ENCODE assay signal across 12 cellular contexts in the genomic region with DNA sequence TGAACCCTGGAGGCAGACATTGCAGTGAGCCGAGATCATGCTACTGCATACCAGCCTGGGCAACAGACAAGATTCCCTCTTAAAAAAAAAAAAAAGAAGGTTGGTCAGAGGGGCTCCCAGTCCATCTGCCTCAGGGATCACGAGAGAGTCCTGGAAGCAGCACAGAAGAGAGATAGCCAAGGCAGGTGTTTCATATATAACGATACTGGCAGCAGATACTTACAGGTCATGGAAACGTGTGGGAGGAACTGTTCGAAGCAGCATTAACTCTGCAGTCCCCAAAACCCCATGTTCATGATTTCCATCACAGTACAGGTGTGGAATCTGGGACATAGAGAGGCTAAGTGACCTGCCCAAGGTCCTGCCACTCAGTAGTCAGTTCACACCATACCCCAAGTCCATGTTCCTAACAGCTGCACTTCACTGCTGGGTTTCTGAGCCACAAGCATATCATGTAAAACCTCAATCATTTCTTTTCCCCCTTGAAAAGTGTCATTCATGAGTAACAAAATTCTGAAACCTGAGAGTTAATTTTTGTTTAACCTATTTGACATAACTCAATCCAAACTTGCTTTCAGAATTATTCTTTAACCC. TPM values are rescaled to one million over a fixed set of nuclear protein-coding genes. Genes with fewer than 3 reads are reported as not detected.
DNase-seq lines count a peak whose midpoint lies in the region; ATAC-seq and TF ChIP-seq lines count a peak whose summit lies in the region.
"Had no signal": no experiment of that assay in that cellular context is flagged by ENCODE, and none has a peak within 500 bp of the region (broad histone marks: within the 10 kb centered on the region; RNA-seq: fewer than 3 reads in every experiment).

No MANE protein-coding gene starts in this region.

- no peak for DNase-seq in activated CD4-positive, alpha-beta memory T cell treated with anti-CD3 and anti-CD28 coated beads for 36 hours
- DNase-seq in activated CD4-positive, alpha-beta memory T cell treated with anti-CD3 and anti-CD28 coated beads, Interleukin-2, amount 10 ng/mL, durations not matched to agents 7 days and 5 days = no peak
- no peak for DNase-seq in stimulated activated naive CD8-positive, alpha-beta T cell treated with anti-CD3 and anti-CD28 coated beads, Interleukin-15, Interleukin-2, amounts not matched to agents 100 U/mL and 50 U/mL, for 24 hours
- no peak for DNase-seq in stimulated activated naive CD8-positive, alpha-beta T cell treated with anti-CD3 and anti-CD28 coated beads, Interleukin-15, amount 100 ng/mL, for 72 hours
- DNase-seq in neural crest cell (ENCODE audit: low read depth, low spot score) (no peak), RPMI8226 (no peak), DMS79 (lab: John Stamatoyannopoulos, UW) (no peak), mucosa of descending colon (no peak)
- DNase-seq: KBM-7, NCI-H1048, NCI-H2107, NCI-H345 had no signal

- CTCF ChIA-PET in activated CD4-positive, alpha-beta memory T cell treated with anti-CD3 and anti-CD28 coated beads for 36 hours (lab: Charles Lee) = interaction anchor here (1.0 kb wide), 1 partner anchor 17 kb away, joined by 3 read pairs; no protein-coding TSS in a partner anchor
- CTCF ChIA-PET in activated CD4-positive, alpha-beta memory T cell treated with anti-CD3 and anti-CD28 coated beads, Interleukin-2, amount 10 ng/mL, durations not matched to agents 7 days and 5 days (lab: Charles Lee) = no interaction called here

- no peaks in the 10 kb centered on the region for H3K27me3 Mint-ChIP-seq in activated CD4-positive, alpha-beta memory T cell treated with anti-CD3 and anti-CD28 coated beads for 36 hours
- no peaks in the 10 kb centered on the region for H3K27me3 Mint-ChIP-seq in activated CD4-positive, alpha-beta memory T cell treated with anti-CD3 and anti-CD28 coated beads, Interleukin-2, amount 10 ng/mL, durations not matched to agents 7 days and 5 days
- no peaks in the 10 kb centered on the region for H3K27me3 Mint-ChIP-seq in stimulated activated naive CD8-positive, alpha-beta T cell treated with anti-CD3 and anti-CD28 coated beads, Interleukin-15, amount 100 ng/mL, for 72 hours
- H3K27me3 Mint-ChIP-seq in neural crest cell (ENCODE audit: low read depth) = no peaks in the 10 kb centered on the region

- no peak overlapping the region for H3K4me3 Mint-ChIP-seq in activated CD4-positive, alpha-beta memory T cell treated with anti-CD3 and anti-CD28 coated beads for 36 hours
- H3K4me3 Mint-ChIP-seq in activated CD4-positive, alpha-beta memory T cell treated with anti-CD3 and anti-CD28 coated beads, Interleukin-2, amount 10 ng/mL, durations not matched to agents 7 days and 5 days = no peak overlapping the region
- no peak overlapping the region for H3K4me3 Mint-ChIP-seq in stimulated activated naive CD8-positive, alpha-beta T cell treated with anti-CD3 and anti-CD28 coated beads, Interleukin-15, amount 100 ng/mL, for 72 hours
- no peak overlapping the region for H3K4me3 Mint-ChIP-seq in neural crest cell

- no peak overlapping the region for H3K4me3 ChIP-seq in mucosa of descending colon

- peak; percentile 60 for ATAC-seq in stimulated activated naive CD8-positive, alpha-beta T cell treated with anti-CD3 and anti-CD28 coated beads, Interleukin-15, Interleukin-2, amounts not matched to agents 100 U/mL and 50 U/mL, for 24 hours
- ATAC-seq in stimulated activated naive CD8-positive, alpha-beta T cell treated with anti-CD3 and anti-CD28 coated beads, Interleukin-15, amount 100 ng/mL, for 72 hours = no peak
- ATAC-seq in mucosa of descending colon = no peak

- H3K4me1 Mint-ChIP-seq in activated CD4-positive, alpha-beta memory T cell treated with anti-CD3 and anti-CD28 coated beads for 36 hours (ENCODE audit: low read depth) = peaks cover 38% of the 10 kb centered on the region
- H3K4me1 Mint-ChIP-seq in activated CD4-positive, alpha-beta memory T cell treated with anti-CD3 and anti-CD28 coated beads, Interleukin-2, amount 10 ng/mL, durations not matched to agents 7 days and 5 days = peaks cover 9% of the 10 kb centered on the region
- H3K4me1 Mint-ChIP-seq in stimulated activated naive CD8-positive, alpha-beta T cell treated with anti-CD3 and anti-CD28 coated beads, Interleukin-15, amount 100 ng/mL, for 72 hours = peaks cover 46% of the 10 kb centered on the region
- no peaks in the 10 kb centered on the region for H3K4me1 Mint-ChIP-seq in neural crest cell

- TF ChIP-seq CTCF in neural crest cell (conservative IDR thresholded peaks at IDR 0.05) = no peak
- no peak for TF ChIP-seq CTCF in mucosa of descending colon (IDR thresholded peaks at IDR 0.05)

- intact Hi-C loops in activated CD4-positive, alpha-beta memory T cell treated with anti-CD3 and anti-CD28 coated beads for 36 hours (cut with micrococcal nuclease) = no loop called here
- intact Hi-C loops in mucosa of descending colon (cut with DNase I, micrococcal nuclease) = no loop called here

- no peaks in the 10 kb centered on the region for H3K36me3 ChIP-seq in mucosa of descending colon (ENCODE audit: low read depth)

- peaks cover 21% of the 10 kb centered on the region for H3K4me1 ChIP-seq in mucosa of descending colon (ENCODE audit: low read depth)

- peak overlapping the region; percentile 67 for H3K27ac Mint-ChIP-seq in activated CD4-positive, alpha-beta memory T cell treated with anti-CD3 and anti-CD28 coated beads for 36 hours
- H3K27ac Mint-ChIP-seq in activated CD4-positive, alpha-beta memory T cell treated with anti-CD3 and anti-CD28 coated beads, Interleukin-2, amount 10 ng/mL, durations not matched to agents 7 days and 5 days = no peak overlapping the region
- H3K27ac Mint-ChIP-seq in stimulated activated naive CD8-positive, alpha-beta T cell treated with anti-CD3 and anti-CD28 coated beads, Interleukin-15, amount 100 ng/mL, for 72 hours = peak overlapping the region in 1 of 2 donors; percentile 86
- peak overlapping the region; percentile 19 for H3K27ac Mint-ChIP-seq in neural crest cell (ENCODE audit: unreplicated experiment)

- POLR2A ChIA-PET in activated CD4-positive, alpha-beta memory T cell treated with anti-CD3 and anti-CD28 coated beads for 36 hours (lab: Charles Lee) = no interaction called here
- POLR2A ChIA-PET in activated CD4-positive, alpha-beta memory T cell treated with anti-CD3 and anti-CD28 coated beads, Interleukin-2, amount 10 ng/mL, durations not matched to agents 7 days and 5 days (lab: Charles Lee) = no interaction called here

- H3K9me3 ChIP-seq in mucosa of descending colon = no peaks in the 10 kb centered on the region

- H3K36me3 Mint-ChIP-seq in activated CD4-positive, alpha-beta memory T cell treated with anti-CD3 and anti-CD28 coated beads for 36 hours = peaks cover 26% of the 10 kb centered on the region
- peaks cover 53% of the 10 kb centered on the region for H3K36me3 Mint-ChIP-seq in activated CD4-positive, alpha-beta memory T cell treated with anti-CD3 and anti-CD28 coated beads, Interleukin-2, amount 10 ng/mL, durations not matched to agents 7 days and 5 days (ENCODE audit: low read depth)
- peaks cover 16% of the 10 kb centered on the region for H3K36me3 Mint-ChIP-seq in neural crest cell (ENCODE audit: low read depth)

- no peaks in the 10 kb centered on the region for H3K9me3 Mint-ChIP-seq in activated CD4-positive, alpha-beta memory T cell treated with anti-CD3 and anti-CD28 coated beads for 36 hours
- H3K9me3 Mint-ChIP-seq in activated CD4-positive, alpha-beta memory T cell treated with anti-CD3 and anti-CD28 coated beads, Interleukin-2, amount 10 ng/mL, durations not matched to agents 7 days and 5 days = no peaks in the 10 kb centered on the region
- H3K9me3 Mint-ChIP-seq in stimulated activated naive CD8-positive, alpha-beta T cell treated with anti-CD3 and anti-CD28 coated beads, Interleukin-15, amount 100 ng/mL, for 72 hours = no peaks in the 10 kb centered on the region
- no peaks in the 10 kb centered on the region for H3K9me3 Mint-ChIP-seq in neural crest cell

RNA-seq across cellular contexts. Expression of gene CDK2AP1, which starts 16.7 kb away (rescaled TPM):
- 10 to 100 TPM; 40.1 to 42.5 TPM for total RNA-seq in activated CD4-positive, alpha-beta memory T cell treated with anti-CD3 and anti-CD28 coated beads for 36 hours
- 10 to 100 TPM; 20.5 to 21.6 TPM for total RNA-seq in activated CD4-positive, alpha-beta memory T cell treated with anti-CD3 and anti-CD28 coated beads, Interleukin-2, amount 10 ng/mL, durations not matched to agents 7 days and 5 days
- total RNA-seq in neural crest cell (223 and 234 TPM in 2 replicates), mucosa of descending colon (100 to 1,000 TPM in 1 of 3 donors, 10 to 100 TPM in 2; 41.2 to 125 (median 61.9) TPM)

RNA-seq across cellular contexts. Expression of gene MTRFR, which starts 21.7 kb away (rescaled TPM):
- 10 to 100 TPM; 28.4 to 28.8 TPM for total RNA-seq in activated CD4-positive, alpha-beta memory T cell treated with anti-CD3 and anti-CD28 coated beads for 36 hours
- total RNA-seq in activated CD4-positive, alpha-beta memory T cell treated with anti-CD3 and anti-CD28 coated beads, Interleukin-2, amount 10 ng/mL, durations not matched to agents 7 days and 5 days = 10 to 100 TPM; 29.9 to 30.0 TPM
- total RNA-seq in neural crest cell (18.8 and 19.0 TPM in 2 replicates), mucosa of descending colon (10 to 100 TPM in 2 of 3 donors, 1 to 10 TPM in 1; 9.0 to 11.2 (median 10.4) TPM)

RNA-seq across cellular contexts. Expression of gene MPHOSPH9, which starts 22.0 kb away (rescaled TPM):
- 10 to 100 TPM; 88.8 to 97.6 TPM for total RNA-seq in activated CD4-positive, alpha-beta memory T cell treated with anti-CD3 and anti-CD28 coated beads for 36 hours
- 100 to 1,000 TPM; 113 to 116 TPM for total RNA-seq in activated CD4-positive, alpha-beta memory T cell treated with anti-CD3 and anti-CD28 coated beads, Interleukin-2, amount 10 ng/mL, durations not matched to agents 7 days and 5 days
- 79.8 and 95.4 TPM in 2 replicates for total RNA-seq in neural crest cell
- 10 to 100 TPM; 19.6 to 28.7 (median 19.8) TPM for total RNA-seq in mucosa of descending colon
